In the genomic region with DNA sequence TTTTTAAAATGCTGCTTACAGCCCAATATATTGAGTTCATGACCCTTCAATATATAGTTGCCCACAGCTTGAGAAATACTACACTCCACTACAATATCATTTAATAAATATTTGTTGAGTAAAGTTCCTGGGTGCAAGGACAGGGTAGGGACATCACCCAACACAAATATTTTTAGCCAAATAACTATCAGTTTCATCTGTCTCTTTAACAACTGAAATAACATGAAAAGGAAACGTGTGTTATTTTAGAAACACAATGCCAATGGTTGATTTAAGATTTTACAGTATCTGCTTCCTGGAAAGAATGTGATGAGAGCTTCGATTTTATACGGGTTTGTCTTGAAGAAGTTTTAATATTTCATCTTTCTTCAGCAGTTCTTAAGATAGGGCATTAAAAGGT, we compare ENCODE assay signal across 8 cellular contexts.
DNase-seq lines count a peak whose midpoint lies in the region; ATAC-seq and TF ChIP-seq lines count a peak whose summit lies in the region.

No MANE protein-coding gene starts in this region.

- peaks cover 13% of the 10 kb centered on the region for H3K4me1 Mint-ChIP-seq in activated CD4-positive, alpha-beta T cell treated with anti-CD3 and anti-CD28 coated beads, Interleukin-2, amount 10 ng/mL, durations not matched to agents 24 days and 14 days

- H3K4me1 ChIP-seq in adrenal gland (replicated peaks in 1 of 2) (peaks cover 0 to 4% of the 10 kb centered on the region in 2 donors), thoracic aorta (ENCODE audit: control insufficient read depth in 1 of 2, low read depth in 2 of 2) (peaks cover 7 to 22% of the 10 kb centered on the region in 2 donors), psoas muscle (no peaks in the 10 kb centered on the region)

- no peak for DNase-seq in activated CD4-positive, alpha-beta T cell treated with anti-CD3 and anti-CD28 coated beads, Interleukin-2, amount 10 ng/mL, durations not matched to agents 24 days and 14 days
- no peak for DNase-seq in activated CD4-positive, alpha-beta T cell treated with anti-CD3 and anti-CD28 coated beads for 1 hour
- DNase-seq in adrenal gland (no peak), thoracic aorta (ENCODE audit: low spot score) (no peak), H7 (no peak), psoas muscle (no peak)
- no peak for DNase-seq in activated CD4-positive, CD25-positive, alpha-beta regulatory T cell (lab: John Stamatoyannopoulos, UW)

- TF ChIP-seq POLR2A in adrenal gland (IDR thresholded peaks at IDR 0.05), result no peak

- peak overlapping the region; percentile 83 for H3K27ac Mint-ChIP-seq in activated CD4-positive, alpha-beta T cell treated with anti-CD3 and anti-CD28 coated beads, Interleukin-2, amount 10 ng/mL, durations not matched to agents 24 days and 14 days

- peaks cover 3% of the 10 kb centered on the region for H3K9me3 Mint-ChIP-seq in activated CD4-positive, alpha-beta T cell treated with anti-CD3 and anti-CD28 coated beads, Interleukin-2, amount 10 ng/mL, durations not matched to agents 24 days and 14 days

- intact Hi-C loops in activated CD4-positive, alpha-beta T cell treated with anti-CD3 and anti-CD28 coated beads, Interleukin-2, amount 10 ng/mL, durations not matched to agents 24 days and 14 days (cut with micrococcal nuclease), result loop anchor here (1.0 to 2.0 kb wide), 2 partner anchors 31 to 67 kb away; a partner anchor contains a TSS
- intact Hi-C loops in adrenal gland (cut with DNase I) (no loop called here), psoas muscle (cut with DNase I) (no loop called here)

- ATAC-seq in HG03066 (IDR thresholded peaks at IDR 0.05; ENCODE audit: low read depth, unreplicated experiment), result peak; percentile 43
- ATAC-seq in thoracic aorta (ENCODE audit: insufficient number of reproducible peaks, low FRiP score, low read depth), result no peak
- ATAC-seq in psoas muscle, result no peak

- H3K36me3 Mint-ChIP-seq in activated CD4-positive, alpha-beta T cell treated with anti-CD3 and anti-CD28 coated beads, Interleukin-2, amount 10 ng/mL, durations not matched to agents 24 days and 14 days (ENCODE audit: low read depth), result no peaks in the 10 kb centered on the region

- H3K27me3 ChIP-seq in adrenal gland (no peaks in the 10 kb centered on the region), thoracic aorta (replicated peaks; ENCODE audit: insufficient read depth) (no peaks in the 10 kb centered on the region), H7 (ENCODE audit: control insufficient read depth, insufficient read depth, low read length) (no peaks in the 10 kb centered on the region), psoas muscle (ENCODE audit: insufficient read depth in 3 of 3, low read length in 2 of 3) (no peaks in the 10 kb centered on the region)

- H3K4me3 Mint-ChIP-seq in activated CD4-positive, alpha-beta T cell treated with anti-CD3 and anti-CD28 coated beads, Interleukin-2, amount 10 ng/mL, durations not matched to agents 24 days and 14 days, result peak overlapping the region; percentile 73

- H3K36me3 ChIP-seq in adrenal gland (replicated peaks in 1 of 2), result no peaks in the 10 kb centered on the region
- no peaks in the 10 kb centered on the region for H3K36me3 ChIP-seq in thoracic aorta
- no peaks in the 10 kb centered on the region for H3K36me3 ChIP-seq in H7 (replicated peaks; ENCODE audit: control insufficient read depth, insufficient read depth, low read length)
- H3K36me3 ChIP-seq in psoas muscle (ENCODE audit: insufficient read depth in 1 of 2, low read depth in 1 of 2), result no peaks in the 10 kb centered on the region

- H3K9me3 ChIP-seq in adrenal gland (replicated peaks in 1 of 3) (no peaks in the 10 kb centered on the region), thoracic aorta (no peaks in the 10 kb centered on the region), psoas muscle (no peaks in the 10 kb centered on the region)

- H3K27ac ChIP-seq in adrenal gland (peak overlapping the region in 3 of 5 donors; percentile 6 to 46 (median 39)), thoracic aorta (peak overlapping the region in 1 of 2 donors; percentile 13), psoas muscle (no peak overlapping the region)

- H3K27me3 Mint-ChIP-seq in activated CD4-positive, alpha-beta T cell treated with anti-CD3 and anti-CD28 coated beads, Interleukin-2, amount 10 ng/mL, durations not matched to agents 24 days and 14 days, result no peaks in the 10 kb centered on the region

- TF ChIP-seq CTCF in adrenal gland (IDR thresholded peaks at IDR 0.05) (no peak), thoracic aorta (IDR thresholded peaks at IDR 0.05) (no peak), psoas muscle (IDR thresholded peaks at IDR 0.05) (no peak)

- H3K4me3 ChIP-seq in adrenal gland (no peak overlapping the region), thoracic aorta (peak overlapping the region; percentile 49), H7 (ENCODE audit: insufficient read depth, low read depth, low read length) (no peak overlapping the region), psoas muscle (no peak overlapping the region)

- 21 to 25% (median 22%) methylated on average over 3 of the region's 3 CpGs for WGBS in adrenal gland, 4 donors
- 22 to 31% (median 31%) methylated on average over 3 of the region's 3 CpGs for WGBS in psoas muscle, 3 donors
